18 cellular contexts compared by ENCODE assay signal in genomic region chr16:87658564-87659225, GRCh38. TPM values are rescaled to one million over a fixed set of nuclear protein-coding genes. Genes with fewer than 3 reads are reported as not detected.
DNase-seq lines count a peak whose midpoint lies in the region; ATAC-seq and TF ChIP-seq lines count a peak whose summit lies in the region.
"Had no signal": no experiment of that assay in that cellular context is flagged by ENCODE, and none has a peak within 500 bp of the region (broad histone marks: within the 10 kb centered on the region; RNA-seq: fewer than 3 reads in every experiment).

No MANE protein-coding gene starts in this region.

- peaks cover 8% of the 10 kb centered on the region for H3K4me1 Mint-ChIP-seq in glutamatergic neuron (ENCODE audit: low read depth, unreplicated experiment)
- no peaks in the 10 kb centered on the region for H3K4me1 Mint-ChIP-seq in activated CD4-positive, alpha-beta T cell treated with anti-CD3 and anti-CD28 coated beads for 36 hours

- peak overlapping the region; percentile 70 for H3K27ac Mint-ChIP-seq in glutamatergic neuron (ENCODE audit: unreplicated experiment)
- H3K27ac Mint-ChIP-seq in activated CD4-positive, alpha-beta T cell treated with anti-CD3 and anti-CD28 coated beads for 36 hours = no peak overlapping the region
- H3K27ac Mint-ChIP-seq: CD4-positive, alpha-beta memory T cell had no signal

- CTCF ChIA-PET in activated CD4-positive, alpha-beta T cell treated with anti-CD3 and anti-CD28 coated beads for 36 hours (lab: Charles Lee) = interaction anchor here (1.9 kb wide), 1 partner anchor 23 kb away, joined by 8 read pairs; no protein-coding TSS in a partner anchor

- intact Hi-C loops in activated CD4-positive, alpha-beta T cell treated with anti-CD3 and anti-CD28 coated beads for 36 hours (cut with DNase I, micrococcal nuclease) = no loop called here

- no peak for TF ChIP-seq CTCF in glutamatergic neuron (IDR thresholded peaks at IDR 0.05; ENCODE audit: partially characterized antibody, unreplicated experiment)

- ATAC-seq in activated CD4-positive, alpha-beta T cell treated with anti-CD3 and anti-CD28 coated beads for 36 hours = no peak

- H3K9me3 Mint-ChIP-seq in glutamatergic neuron (ENCODE audit: unreplicated experiment) = peaks cover 5% of the 10 kb centered on the region
- no peaks in the 10 kb centered on the region for H3K9me3 Mint-ChIP-seq in activated CD4-positive, alpha-beta T cell treated with anti-CD3 and anti-CD28 coated beads for 36 hours (ENCODE audit: low read depth)

- H3K36me3 Mint-ChIP-seq in glutamatergic neuron (ENCODE audit: unreplicated experiment) = no peaks in the 10 kb centered on the region
- no peaks in the 10 kb centered on the region for H3K36me3 Mint-ChIP-seq in activated CD4-positive, alpha-beta T cell treated with anti-CD3 and anti-CD28 coated beads for 36 hours (ENCODE audit: low read depth)

- peaks cover 8% of the 10 kb centered on the region for H3K27me3 Mint-ChIP-seq in glutamatergic neuron (ENCODE audit: unreplicated experiment)
- peaks cover 5% of the 10 kb centered on the region for H3K27me3 Mint-ChIP-seq in activated CD4-positive, alpha-beta T cell treated with anti-CD3 and anti-CD28 coated beads for 36 hours

- POLR2A ChIA-PET in activated CD4-positive, alpha-beta T cell treated with anti-CD3 and anti-CD28 coated beads for 36 hours (lab: Charles Lee) = no interaction called here

- DNase-seq in NCI-H1417 (lab: John Stamatoyannopoulos, UW) = peak in 2 of 3 experiments; percentile 68 to 87
- DNase-seq in NCI-H1417 treated with DMSO at 0.1 percent for 48 hours (lab: John Stamatoyannopoulos, UW) = no peak
- DNase-seq in NCI-H69 (lab: John Stamatoyannopoulos, UW) = peak; percentile 66
- DNase-seq in glutamatergic neuron = peak; percentile 85
- peak; percentile 39 for DNase-seq in retina
- DNase-seq in NCI-H526 treated with DMSO at 0.1 percent for 48 hours (lab: John Stamatoyannopoulos, UW) = no peak
- DNase-seq in NOMO-1 treated with DMSO at 0.1 percent for 48 hours (lab: John Stamatoyannopoulos, UW; ENCODE audit: unreplicated experiment) = no peak
- no peak for DNase-seq in activated CD4-positive, alpha-beta T cell treated with anti-CD3 and anti-CD28 coated beads for 36 hours
- DNase-seq: 8988T; CD4-positive, alpha-beta memory T cell; NCI-H1105 treated with DMSO at 0.1 percent for 48 hours; NCI-H2029; NCI-H2171; NCI-H446; SIG-M5 had no signal

- no peak overlapping the region for H3K4me3 Mint-ChIP-seq in glutamatergic neuron (ENCODE audit: unreplicated experiment)
- H3K4me3 Mint-ChIP-seq in activated CD4-positive, alpha-beta T cell treated with anti-CD3 and anti-CD28 coated beads for 36 hours = no peak overlapping the region
- H3K4me3 Mint-ChIP-seq: CD4-positive, alpha-beta memory T cell had no signal

RNA-seq across cellular contexts. Expression of gene JPH3, which starts 56.4 kb away (rescaled TPM):
- 10.5 TPM for total RNA-seq in glutamatergic neuron (ENCODE audit: unreplicated experiment)
- total RNA-seq in activated CD4-positive, alpha-beta T cell treated with anti-CD3 and anti-CD28 coated beads for 36 hours = under 1 TPM; 0.14 to 0.19 TPM
- total RNA-seq: HT1080, LHCN-M2, OCI-LY7 had no signal

Comparison
In these comparisons a context has a peak if more than half of its experiments do, and no peak if none do; other contexts are left out.
1. DNase-seq: peak in NCI-H1417 (2 of 3), NCI-H69 (single experiment), glutamatergic neuron (single experiment) and retina (single experiment); none in NCI-H1417 treated with DMSO at 0.1 percent for 48 hours (single experiment), NCI-H526 treated with DMSO at 0.1 percent for 48 hours (single experiment), NOMO-1 treated with DMSO at 0.1 percent for 48 hours (single experiment) and activated CD4-positive, alpha-beta T cell treated with anti-CD3 and anti-CD28 coated beads for 36 hours (single experiment).